ENCODE assay signal across 14 cellular contexts in the genomic region with DNA sequence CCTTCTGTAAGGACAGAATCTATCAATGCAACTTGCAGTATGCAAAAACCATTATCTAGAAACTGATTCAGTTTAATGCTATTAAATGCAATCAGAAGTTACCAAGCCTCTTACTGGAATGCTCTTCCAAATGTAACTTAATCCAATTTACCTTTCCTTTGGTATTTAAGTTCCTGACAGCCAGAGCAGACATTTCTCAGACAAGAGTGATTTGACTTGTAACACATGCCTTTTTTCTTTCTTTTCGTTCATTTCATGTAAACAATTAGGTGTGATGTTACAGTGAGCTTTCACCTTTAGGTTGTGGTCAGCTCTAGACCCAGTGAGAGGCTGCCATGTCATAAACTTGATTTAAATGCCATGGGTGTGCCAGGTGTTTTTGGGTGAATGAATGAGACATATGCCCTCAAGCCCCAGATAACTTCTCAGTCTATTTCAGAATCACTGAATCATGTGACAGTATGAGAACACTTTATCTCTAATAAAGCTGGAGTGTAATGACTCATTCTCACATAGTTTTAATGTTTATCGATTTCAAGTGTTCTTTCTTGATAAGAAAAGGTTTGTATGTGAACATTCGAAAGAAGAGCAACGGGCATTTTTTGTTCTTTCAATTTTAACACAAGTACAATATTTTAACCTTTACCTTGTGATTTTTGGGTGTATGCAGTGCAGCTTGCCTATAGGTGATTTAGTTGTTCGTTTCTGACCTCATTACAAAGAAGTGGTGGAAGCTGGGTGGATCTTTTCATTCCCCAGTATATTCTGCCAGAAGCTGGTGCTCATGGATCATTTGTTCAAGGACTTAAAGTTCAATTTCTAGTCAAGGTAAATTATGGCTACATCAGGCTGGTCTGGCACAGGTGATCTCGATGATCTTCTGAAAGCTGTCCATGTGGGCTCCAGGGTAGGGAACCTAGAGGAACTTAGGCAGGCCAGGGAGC.
DNase-seq lines count a peak whose midpoint lies in the region; ATAC-seq and TF ChIP-seq lines count a peak whose summit lies in the region.
"Had no signal": no experiment of that assay in that cellular context is flagged by ENCODE, and none has a peak within 500 bp of the region (broad histone marks: within the 10 kb centered on the region; RNA-seq: fewer than 3 reads in every experiment).

No MANE protein-coding gene starts in this region.

- H3K4me1 ChIP-seq in left lung = no peaks in the 10 kb centered on the region
- H3K4me1 ChIP-seq: SJCRH30 had no signal

- H3K27me3 ChIP-seq in left lung = no peaks in the 10 kb centered on the region
- H3K27me3 ChIP-seq: ovary, SJCRH30 had no signal

- in situ Hi-C loops in GM13976 (cut with MboI; ENCODE audit: low sequenced_read_pairs, unreplicated experiment) = no loop called here

- peaks cover 3% of the 10 kb centered on the region for H3K36me3 Mint-ChIP-seq in central memory CD8-positive, alpha-beta T cell (ENCODE audit: insufficient read depth)
- no peaks in the 10 kb centered on the region for H3K36me3 Mint-ChIP-seq in stimulated activated naive B cell treated with anti-CD40 and anti-IgM and Interleukin-4, amounts not matched to agents 10 μg/mL and 1 μg/mL and 100 μg/mL, for 72 hours

- no peak overlapping the region for H3K4me3 Mint-ChIP-seq in central memory CD8-positive, alpha-beta T cell
- no peak overlapping the region for H3K4me3 Mint-ChIP-seq in stimulated activated naive B cell treated with anti-CD40 and anti-IgM and Interleukin-4, amounts not matched to agents 10 μg/mL and 1 μg/mL and 100 μg/mL, for 72 hours
- H3K4me3 Mint-ChIP-seq: activated T-helper 17 cell treated with anti-CD3 and anti-CD28 coated beads, Interleukin-2, amount 50 U/mL, for 72 hours; stimulated activated naive CD8-positive, alpha-beta T cell treated with anti-CD3 and anti-CD28 coated beads, Interleukin-15, amount 100 ng/mL, for 72 hours had no signal

- H3K27me3 Mint-ChIP-seq in central memory CD8-positive, alpha-beta T cell = no peaks in the 10 kb centered on the region
- peaks cover 6 to 11% of the 10 kb centered on the region in 2 donors for H3K27me3 Mint-ChIP-seq in stimulated activated naive B cell treated with anti-CD40 and anti-IgM and Interleukin-4, amounts not matched to agents 10 μg/mL and 1 μg/mL and 100 μg/mL, for 72 hours
- H3K27me3 Mint-ChIP-seq: activated T-helper 17 cell treated with anti-CD3 and anti-CD28 coated beads, Interleukin-2, amount 50 U/mL, for 72 hours had no signal

- no peak overlapping the region for H3K27ac ChIP-seq in left lung
- H3K27ac ChIP-seq: ovary, SJCRH30 had no signal

- intact Hi-C loops in left lung (cut with DNase I) = no loop called here

- H3K4me3 ChIP-seq in left lung = no peak overlapping the region
- H3K4me3 ChIP-seq: ovary, SJCRH30 had no signal

- DNase-seq in COLO668 (lab: John Stamatoyannopoulos, UW; ENCODE audit: unreplicated experiment) (peak; percentile 48), LoVo (ENCODE audit: low spot score) (peak; percentile 56), left lung (no peak), GM13976 (ENCODE audit: low spot score) (no peak)
- DNase-seq in central memory CD8-positive, alpha-beta T cell (ENCODE audit: low spot score in 2 of 2) = peak in 1 of 2 donors; percentile 25
- DNase-seq in stimulated activated naive B cell treated with anti-CD40 and anti-IgM and Interleukin-4, amounts not matched to agents 10 μg/mL and 1 μg/mL and 100 μg/mL, for 72 hours = no peak
- DNase-seq: activated CD4-positive, alpha-beta T cell treated with anti-CD3 and anti-CD28 coated beads for 1 hour; NCI-H526 treated with DMSO at 0.1 percent for 48 hours; ovary; SJCRH30; stimulated activated naive CD8-positive, alpha-beta T cell treated with anti-CD3 and anti-CD28 coated beads, Interleukin-15, amount 100 ng/mL, for 72 hours had no signal

- H3K4me1 Mint-ChIP-seq in central memory CD8-positive, alpha-beta T cell = peaks cover 44% of the 10 kb centered on the region
- no peaks in the 10 kb centered on the region for H3K4me1 Mint-ChIP-seq in stimulated activated naive B cell treated with anti-CD40 and anti-IgM and Interleukin-4, amounts not matched to agents 10 μg/mL and 1 μg/mL and 100 μg/mL, for 72 hours
- H3K4me1 Mint-ChIP-seq: activated T-helper 17 cell treated with anti-CD3 and anti-CD28 coated beads, Interleukin-2, amount 50 U/mL, for 72 hours; stimulated activated naive CD8-positive, alpha-beta T cell treated with anti-CD3 and anti-CD28 coated beads, Interleukin-15, amount 100 ng/mL, for 72 hours had no signal

- H3K9me3 ChIP-seq in left lung = no peaks in the 10 kb centered on the region
- H3K9me3 ChIP-seq: ovary, SJCRH30 had no signal

- H3K27ac Mint-ChIP-seq in central memory CD8-positive, alpha-beta T cell (ENCODE audit: low read depth) = peak overlapping the region; percentile 65
- no peak overlapping the region for H3K27ac Mint-ChIP-seq in stimulated activated naive B cell treated with anti-CD40 and anti-IgM and Interleukin-4, amounts not matched to agents 10 μg/mL and 1 μg/mL and 100 μg/mL, for 72 hours
- H3K27ac Mint-ChIP-seq: activated T-helper 17 cell treated with anti-CD3 and anti-CD28 coated beads, Interleukin-2, amount 50 U/mL, for 72 hours; stimulated activated naive CD8-positive, alpha-beta T cell treated with anti-CD3 and anti-CD28 coated beads, Interleukin-15, amount 100 ng/mL, for 72 hours had no signal

- no peaks in the 10 kb centered on the region for H3K9me3 Mint-ChIP-seq in central memory CD8-positive, alpha-beta T cell
- H3K9me3 Mint-ChIP-seq in stimulated activated naive B cell treated with anti-CD40 and anti-IgM and Interleukin-4, amounts not matched to agents 10 μg/mL and 1 μg/mL and 100 μg/mL, for 72 hours = no peaks in the 10 kb centered on the region
- H3K9me3 Mint-ChIP-seq: activated T-helper 17 cell treated with anti-CD3 and anti-CD28 coated beads, Interleukin-2, amount 50 U/mL, for 72 hours; stimulated activated naive CD8-positive, alpha-beta T cell treated with anti-CD3 and anti-CD28 coated beads, Interleukin-15, amount 100 ng/mL, for 72 hours had no signal

- ATAC-seq in central memory CD8-positive, alpha-beta T cell (replicated peaks; ENCODE audit: extremely low read depth, poor library complexity, severe bottlenecking) = peak; percentile 92
- peak; percentile 84 for ATAC-seq in left lung
- no peak for ATAC-seq in stimulated activated naive B cell treated with anti-CD40 and anti-IgM and Interleukin-4, amounts not matched to agents 10 μg/mL and 1 μg/mL and 100 μg/mL, for 72 hours (replicated peaks)
- ATAC-seq in HG02623 (IDR thresholded peaks at IDR 0.05; ENCODE audit: unreplicated experiment) = no peak
- no peak for ATAC-seq in GM21737 (IDR thresholded peaks at IDR 0.05; ENCODE audit: unreplicated experiment)
- ATAC-seq: activated T-helper 17 cell treated with anti-CD3 and anti-CD28 coated beads, Interleukin-2, amount 50 U/mL, for 72 hours; stimulated activated naive CD8-positive, alpha-beta T cell treated with anti-CD3 and anti-CD28 coated beads, Interleukin-15, amount 100 ng/mL, for 72 hours had no signal

- H3K36me3 ChIP-seq in left lung = no peaks in the 10 kb centered on the region
- H3K36me3 ChIP-seq: ovary, SJCRH30 had no signal

- TF ChIP-seq CTCF in left lung (IDR thresholded peaks at IDR 0.05) (no peak), GM13976 (IDR thresholded peaks at IDR 0.05; ENCODE audit: borderline replicate concordance, control extremely low read depth, extremely low read depth, insufficient read depth, missing control alignments) (no peak)

Comparison
In these comparisons a context has a peak if more than half of its experiments do, and no peak if none do; other contexts are left out.
1. DNase-seq: peak in COLO668 (single experiment) and LoVo (single experiment); none in left lung (0 of 2), stimulated activated naive B cell treated with anti-CD40 and anti-IgM and Interleukin-4, amounts not matched to agents 10 μg/mL and 1 μg/mL and 100 μg/mL, for 72 hours (single experiment) and GM13976 (single experiment).
2. ATAC-seq: peak in central memory CD8-positive, alpha-beta T cell (single experiment) and left lung (single experiment); none in stimulated activated naive B cell treated with anti-CD40 and anti-IgM and Interleukin-4, amounts not matched to agents 10 μg/mL and 1 μg/mL and 100 μg/mL, for 72 hours (0 of 2), HG02623 (single experiment) and GM21737 (single experiment).